In the genomic region with DNA sequence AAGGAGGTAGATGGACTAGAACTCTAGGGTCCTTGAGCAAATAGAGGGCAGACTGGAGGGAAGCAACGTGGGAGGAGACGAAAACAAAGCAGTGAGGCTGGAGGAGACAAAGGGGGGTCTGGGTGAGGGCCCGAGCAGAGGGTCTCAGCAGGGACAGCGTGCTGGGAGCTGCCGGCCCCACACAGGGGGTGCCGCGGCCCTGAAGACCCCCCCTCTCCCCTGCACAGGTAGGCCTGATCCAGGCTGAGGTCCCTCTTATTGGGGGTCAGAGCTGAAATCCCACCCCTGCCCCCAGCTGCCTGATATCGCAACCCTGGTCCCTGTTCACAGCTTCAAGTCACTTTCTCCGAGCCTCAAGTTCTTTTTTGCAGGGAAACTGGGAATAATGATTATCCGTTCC, we compare ENCODE assay signal across 24 cellular contexts. TPM values are rescaled to one million over a fixed set of nuclear protein-coding genes. Genes with fewer than 3 reads are reported as not detected.
DNase-seq lines count a peak whose midpoint lies in the region; ATAC-seq and TF ChIP-seq lines count a peak whose summit lies in the region.
"Had no signal": no experiment of that assay in that cellular context is flagged by ENCODE, and none has a peak within 500 bp of the region (broad histone marks: within the 10 kb centered on the region; RNA-seq: fewer than 3 reads in every experiment).

No MANE protein-coding gene starts in this region.

- peaks cover 52% of the 10 kb centered on the region for H3K4me1 ChIP-seq in CD4-positive, CD25-positive, alpha-beta regulatory T cell (ENCODE audit: control insufficient read depth, insufficient read depth, low read length, poor library complexity, severe bottlenecking)
- H3K4me1 ChIP-seq in NT2/D1 (ENCODE audit: insufficient read depth, insufficient read length) = peaks cover 18% of the 10 kb centered on the region
- peaks cover 21 to 30% of the 10 kb centered on the region in 2 donors for H3K4me1 ChIP-seq in neuronal stem cell (ENCODE audit: control insufficient read depth in 2 of 2, insufficient read depth in 1 of 2, low read depth in 1 of 2, low read length in 2 of 2)
- H3K4me1 ChIP-seq in PC-3 (ENCODE audit: insufficient read depth, low read length) = no peaks in the 10 kb centered on the region
- H3K4me1 ChIP-seq: SJCRH30 had no signal

- H3K23ac ChIP-seq in neuronal stem cell (ENCODE audit: low read depth, low read length, poor library complexity) = no peak overlapping the region

- H4K91ac ChIP-seq in neuronal stem cell (ENCODE audit: low read depth, low read length, poor library complexity) = no peak overlapping the region

- ATAC-seq in CD4-positive, CD25-positive, alpha-beta regulatory T cell (ENCODE audit: low read depth in 2 of 2) = no peak
- ATAC-seq in PC-3 = no peak
- ATAC-seq: GM23338, Right ventricle myocardium inferior, SK-N-SH treated with all-trans-retinoic acid at 6 μM for 48 hours had no signal

- POLR2A ChIA-PET in PC-3 (lab: Charles Lee; ENCODE audit: unreplicated experiment) = no interaction called here

- peaks cover 9% of the 10 kb centered on the region for H3K27me3 ChIP-seq in CD4-positive, CD25-positive, alpha-beta regulatory T cell (ENCODE audit: control insufficient read depth, insufficient read depth, low read length)
- H3K27me3 ChIP-seq in NT2/D1 (ENCODE audit: insufficient read depth, insufficient read length) = peaks cover 29% of the 10 kb centered on the region
- peaks cover 4 to 60% (median 42%) of the 10 kb centered on the region in 3 experiments for H3K27me3 ChIP-seq in neuronal stem cell (ENCODE audit: control insufficient read depth in 3 of 3, insufficient read depth in 3 of 3, low read depth in 1 of 3, low read length in 3 of 3)
- no peaks in the 10 kb centered on the region for H3K27me3 ChIP-seq in PC-3 (ENCODE audit: low read length)
- H3K27me3 ChIP-seq: SJCRH30 had no signal

- peaks cover 82% of the 10 kb centered on the region for H3K27me3 Mint-ChIP-seq in CD4-positive, CD25-positive, alpha-beta regulatory T cell
- peaks cover 46% of the 10 kb centered on the region for H3K27me3 Mint-ChIP-seq in endothelial cell (ENCODE audit: unreplicated experiment)

- H3K4me3 ChIP-seq in CD4-positive, CD25-positive, alpha-beta regulatory T cell (ENCODE audit: low read depth, low read length) = no peak overlapping the region
- H3K4me3 ChIP-seq in NT2/D1 (ENCODE audit: insufficient read length, low read depth) (no peak overlapping the region), neuronal stem cell (ENCODE audit: low read length in 2 of 2) (no peak overlapping the region), PC-3 (ENCODE audit: low read length) (no peak overlapping the region)
- H3K4me3 ChIP-seq: BLaER1, GM23338, HAP-1, SJCRH30 had no signal

- no peak overlapping the region for H3K14ac ChIP-seq in neuronal stem cell (ENCODE audit: low read length)

- WGBS in neuronal stem cell (ENCODE audit: extremely low coverage in 2 of 2, insufficient read length in 2 of 2, insufficient replicate concordance in 1 of 2), 2 donors = no CpG with 5 or more reads among the region's 10 CpGs

- CTCF ChIA-PET in PC-3 (lab: Charles Lee) = no interaction called here

- H2AFZ ChIP-seq in neuronal stem cell (ENCODE audit: low read length) (no peak overlapping the region), PC-3 (ENCODE audit: low read length) (no peak overlapping the region)
- H2AFZ ChIP-seq: GM23338 had no signal

- H3K79me1 ChIP-seq in neuronal stem cell (ENCODE audit: low read depth, low read length) = peaks cover 3% of the 10 kb centered on the region

- no peak for TF ChIP-seq CTCF in endothelial cell (IDR thresholded peaks at IDR 0.05; ENCODE audit: unreplicated experiment)
- TF ChIP-seq CTCF in PC-3 (conservative IDR thresholded peaks at IDR 0.05; ENCODE audit: low read depth, low read length) = no peak

- no peak overlapping the region for H3K4me2 ChIP-seq in neuronal stem cell (ENCODE audit: insufficient read depth, low read length, poor library complexity, severe bottlenecking)
- H3K4me2 ChIP-seq in PC-3 (ENCODE audit: low read length) = no peak overlapping the region
- H3K4me2 ChIP-seq: BLaER1, KMS-11 had no signal

- no peak for DNase-seq in CD4-positive, CD25-positive, alpha-beta regulatory T cell
- DNase-seq in NT2/D1 (ENCODE audit: low read depth, low spot score) (no peak), endothelial cell (ENCODE audit: low spot score) (no peak), neuronal stem cell (ENCODE audit: low spot score) (no peak), RPMI8226 (no peak), cerebellar nuclear complex (lab: John Stamatoyannopoulos, UW) (no peak), PC-3 (no peak)
- DNase-seq: CD4-positive, alpha-beta T cell; COR-L47; DMS53; HFFc6; MM.1S; NCI-H2029 treated with DMSO at 0.1 percent for 48 hours; NCI-H446 treated with DMSO at 0.1 percent for 48 hours; NCI-H526 treated with DMSO at 0.1 percent for 48 hours; SJCRH30 had no signal

- no TSS peak for BruUV-seq in PC-3 (replicated peaks; lab: Mats Ljungman, UMichigan)

- H3K36me3 ChIP-seq in CD4-positive, CD25-positive, alpha-beta regulatory T cell (ENCODE audit: control insufficient read depth, insufficient read depth, low read length) = no peaks in the 10 kb centered on the region
- H3K36me3 ChIP-seq in NT2/D1 (ENCODE audit: insufficient read depth, insufficient read length, low read length) (peaks cover 10% of the 10 kb centered on the region), neuronal stem cell (replicated peaks in 1 of 2; ENCODE audit: control insufficient read depth in 2 of 2, insufficient read depth in 2 of 2, low read length in 2 of 2) (peaks cover 1 to 2% of the 10 kb centered on the region in 2 donors), PC-3 (ENCODE audit: low read depth, low read length) (peaks cover 12% of the 10 kb centered on the region)
- H3K36me3 ChIP-seq: HAP-1, SJCRH30 had no signal

- H2BK15ac ChIP-seq in neuronal stem cell (ENCODE audit: low read length) = no peak overlapping the region

- H3K27ac Mint-ChIP-seq in CD4-positive, CD25-positive, alpha-beta regulatory T cell = no peak overlapping the region
- H3K27ac Mint-ChIP-seq in endothelial cell (ENCODE audit: unreplicated experiment) = peak overlapping the region; percentile 13
- H3K27ac Mint-ChIP-seq: CD4-positive, alpha-beta T cell; GM23338; HFFc6 had no signal

- H3K9me2 ChIP-seq in PC-3 (replicated peaks; ENCODE audit: low read length) = no peaks in the 10 kb centered on the region

- no peaks in the 10 kb centered on the region for H3F3A ChIP-seq in PC-3 (ENCODE audit: low read length, unreplicated experiment)

- H3K27ac ChIP-seq in CD4-positive, CD25-positive, alpha-beta regulatory T cell (ENCODE audit: insufficient read depth, low read length, poor library complexity, severe bottlenecking) = no peak overlapping the region
- no peak overlapping the region for H3K27ac ChIP-seq in neuronal stem cell (replicated peaks; ENCODE audit: low read length)
- H3K27ac ChIP-seq in PC-3 (ENCODE audit: low read length) = no peak overlapping the region
- H3K27ac ChIP-seq: BLaER1, KMS-11, SJCRH30 had no signal

- H4K20me1 ChIP-seq in PC-3 (ENCODE audit: low read length) = no peaks in the 10 kb centered on the region

- intact Hi-C loops in PC-3 (cut with micrococcal nuclease) = no loop called here

- H3K4me1 Mint-ChIP-seq in CD4-positive, CD25-positive, alpha-beta regulatory T cell = peaks cover 0 to 54% (median 28%) of the 10 kb centered on the region in 4 donors
- peaks cover 27% of the 10 kb centered on the region for H3K4me1 Mint-ChIP-seq in endothelial cell (ENCODE audit: unreplicated experiment)

- no peak overlapping the region for H2BK120ac ChIP-seq in neuronal stem cell (ENCODE audit: low read depth, low read length)

- peak overlapping the region; percentile 32 for H3K9ac ChIP-seq in NT2/D1 (ENCODE audit: insufficient read length, low read depth)
- H3K9ac ChIP-seq in neuronal stem cell (ENCODE audit: low read depth, low read length, poor library complexity) = peak overlapping the region; percentile 56
- no peak overlapping the region for H3K9ac ChIP-seq in PC-3 (ENCODE audit: low read length)
- H3K9ac ChIP-seq: BLaER1, KMS-11 had no signal

- H3K9me3 ChIP-seq in CD4-positive, CD25-positive, alpha-beta regulatory T cell (ENCODE audit: control insufficient read depth in 2 of 2, low read length in 2 of 2) = no peaks in the 10 kb centered on the region
- no peaks in the 10 kb centered on the region for H3K9me3 ChIP-seq in NT2/D1 (ENCODE audit: insufficient read depth, low read length)
- peaks cover 2 to 12% of the 10 kb centered on the region in 2 donors for H3K9me3 ChIP-seq in neuronal stem cell (replicated peaks in 1 of 2; ENCODE audit: control insufficient read depth in 2 of 2, insufficient read depth in 1 of 2, low read depth in 1 of 2, low read length in 2 of 2)
- no peaks in the 10 kb centered on the region for H3K9me3 ChIP-seq in PC-3 (ENCODE audit: low read length)
- H3K9me3 ChIP-seq: HAP-1, SJCRH30 had no signal

- peaks cover 10% of the 10 kb centered on the region for H3K36me3 Mint-ChIP-seq in CD4-positive, CD25-positive, alpha-beta regulatory T cell
- H3K36me3 Mint-ChIP-seq in endothelial cell (ENCODE audit: low read depth, unreplicated experiment) = peaks cover 19% of the 10 kb centered on the region

- H2AK5ac ChIP-seq in neuronal stem cell (ENCODE audit: low read depth, low read length) = peak overlapping the region; percentile 74

- no peak overlapping the region for H3K4ac ChIP-seq in neuronal stem cell (ENCODE audit: low read length)

- peaks cover 0 to 11% (median 0%) of the 10 kb centered on the region in 7 donors for H3K9me3 Mint-ChIP-seq in CD4-positive, CD25-positive, alpha-beta regulatory T cell
- H3K9me3 Mint-ChIP-seq in endothelial cell (ENCODE audit: unreplicated experiment) = no peaks in the 10 kb centered on the region
- H3K9me3 Mint-ChIP-seq: CD4-positive, alpha-beta T cell had no signal

- no peaks in the 10 kb centered on the region for H3K79me2 ChIP-seq in PC-3 (ENCODE audit: low read length)

- H2BK5ac ChIP-seq in neuronal stem cell (ENCODE audit: low read length) = no peak overlapping the region

- no peak overlapping the region for H2BK12ac ChIP-seq in neuronal stem cell (ENCODE audit: low read length)

- H3K18ac ChIP-seq in neuronal stem cell (ENCODE audit: low read length) = peak overlapping the region; percentile 42

- no peak overlapping the region for H4K8ac ChIP-seq in neuronal stem cell (ENCODE audit: low read depth, low read length)

- H3K4me3 Mint-ChIP-seq in CD4-positive, CD25-positive, alpha-beta regulatory T cell = peak overlapping the region in 3 of 4 donors; percentile 24 to 78 (median 56)
- H3K4me3 Mint-ChIP-seq in endothelial cell (ENCODE audit: unreplicated experiment) = peak overlapping the region; percentile 56
- H3K4me3 Mint-ChIP-seq: HFFc6 had no signal

RNA-seq across cellular contexts. Expression of a gene that starts 8.7 kb away (rescaled TPM):
- 4.4 TPM for total RNA-seq in CD4-positive, CD25-positive, alpha-beta regulatory T cell
- 1 to 10 TPM in 3 of 4 donors, under 1 TPM in 1; 0.41 to 4.0 (median 1.3) TPM for polyA plus RNA-seq in CD4-positive, CD25-positive, alpha-beta regulatory T cell
- total RNA-seq in endothelial cell (ENCODE audit: unreplicated experiment) (24.6 TPM), PC-3 (2014; rRNA removed) (75.3 and 75.8 TPM in 2 replicates)
- 19.6 TPM for polyA plus RNA-seq in neuronal stem cell (2013, experiment 1 of 2)
- polyA plus RNA-seq in neuronal stem cell (2013, experiment 2 of 2) = 18.4 TPM

RNA-seq across cellular contexts. Expression of a gene that starts 21.5 kb away (rescaled TPM):
- 14.1 TPM for total RNA-seq in CD4-positive, CD25-positive, alpha-beta regulatory T cell
- 10 to 100 TPM in 3 of 4 donors, 1 to 10 TPM in 1; 9.1 to 16.1 (median 14.7) TPM for polyA plus RNA-seq in CD4-positive, CD25-positive, alpha-beta regulatory T cell
- total RNA-seq in endothelial cell (ENCODE audit: unreplicated experiment) (13.5 TPM), PC-3 (2014; rRNA removed) (80.4 and 85.7 TPM in 2 replicates)
- 7.9 TPM for polyA plus RNA-seq in neuronal stem cell (2013, experiment 1 of 2)
- polyA plus RNA-seq in neuronal stem cell (2013, experiment 2 of 2) = 7.9 TPM

RNA-seq across cellular contexts. Expression of a gene that starts 33.0 kb away (rescaled TPM):
- total RNA-seq in CD4-positive, CD25-positive, alpha-beta regulatory T cell = 191 TPM
- 1 to 10 TPM; 2.2 to 5.9 (median 3.8) TPM for polyA plus RNA-seq in CD4-positive, CD25-positive, alpha-beta regulatory T cell
- total RNA-seq in endothelial cell (ENCODE audit: unreplicated experiment) = 136 TPM
- polyA plus RNA-seq in neuronal stem cell (2013, experiment 1 of 2) = 45.4 TPM
- 45.1 TPM for polyA plus RNA-seq in neuronal stem cell (2013, experiment 2 of 2)
- 136 and 180 TPM in 2 replicates for total RNA-seq in PC-3 (2014; rRNA removed)

RNA-seq across cellular contexts. Expression of a gene that starts 46.4 kb away (rescaled TPM):
- total RNA-seq in CD4-positive, CD25-positive, alpha-beta regulatory T cell = 2.0 TPM
- not detected for polyA plus RNA-seq in CD4-positive, CD25-positive, alpha-beta regulatory T cell
- 1.2 TPM for total RNA-seq in endothelial cell (ENCODE audit: unreplicated experiment)
- polyA plus RNA-seq in neuronal stem cell (2013, experiment 1 of 2) = 0.26 TPM
- 0.17 TPM for polyA plus RNA-seq in neuronal stem cell (2013, experiment 2 of 2)
- total RNA-seq in PC-3 (2014; rRNA removed) = 0.58 TPM in 1 of 2 replicates, not detected in the other
- total RNA-seq: G401, HFFc6 had no signal
- polyA plus RNA-seq: AG04450 had no signal
